ENCODE assay signal across 8 cellular contexts in genomic region chr2:221569342-221570278, GRCh38. TPM values are rescaled to one million over a fixed set of nuclear protein-coding genes. Genes with fewer than 3 reads are reported as not detected.
A peak's percentile ranks its signal among the peaks of the same experiment; 100 is the strongest.
DNase-seq lines count a peak whose midpoint lies in the region; ATAC-seq lines count a peak whose summit lies in the region.

No MANE protein-coding gene starts in this region.

- peaks cover 24% of the 10 kb centered on the region for H3K36me3 Mint-ChIP-seq in T-cell
- H3K36me3 Mint-ChIP-seq in T-helper 2 cell treated with Interferon-gamma antibody and Interleukin-4, amounts not matched to agents 5 μg/mL and 100 μg/mL, for 36 hours (ENCODE audit: low read depth), result peaks cover 2% of the 10 kb centered on the region

- H3K4me3 ChIP-seq in iPS-15b (ENCODE audit: low read depth, low read length) (peak overlapping the region; percentile 79), skeletal muscle satellite cell (ENCODE audit: low read length) (no peak overlapping the region)

- H3K4me2 ChIP-seq in skeletal muscle satellite cell (ENCODE audit: low read length), result peak overlapping the region; percentile 97

- H3K27me3 Mint-ChIP-seq in T-cell, result peaks cover 23 to 28% of the 10 kb centered on the region in 2 donors
- peaks cover 83% of the 10 kb centered on the region for H3K27me3 Mint-ChIP-seq in T-helper 2 cell treated with Interferon-gamma antibody and Interleukin-4, amounts not matched to agents 5 μg/mL and 100 μg/mL, for 36 hours (ENCODE audit: low read depth)

- no peaks in the 10 kb centered on the region for H3K36me3 ChIP-seq in iPS-15b (ENCODE audit: control insufficient read depth, insufficient read depth, low read length)
- no peaks in the 10 kb centered on the region for H3K36me3 ChIP-seq in skeletal muscle satellite cell (ENCODE audit: insufficient read depth, low read length)

- no peak overlapping the region for H3K9ac ChIP-seq in iPS-15b (ENCODE audit: low read depth, low read length)
- no peak overlapping the region for H3K9ac ChIP-seq in skeletal muscle satellite cell (ENCODE audit: low read depth, low read length)

- H3K27me3 ChIP-seq in iPS-15b (ENCODE audit: control insufficient read depth, insufficient read depth, low read length), result peaks cover 29% of the 10 kb centered on the region
- no peaks in the 10 kb centered on the region for H3K27me3 ChIP-seq in skeletal muscle satellite cell (ENCODE audit: control insufficient read depth, insufficient read depth, low read length)

- peak overlapping the region; percentile 88 to 96 (median 92) for H3K4me3 Mint-ChIP-seq in T-cell
- H3K4me3 Mint-ChIP-seq in T-helper 2 cell treated with Interferon-gamma antibody and Interleukin-4, amounts not matched to agents 5 μg/mL and 100 μg/mL, for 36 hours, result no peak overlapping the region

- POLR2A ChIA-PET in T-cell (lab: Charles Lee), result no interaction called here

- no peaks in the 10 kb centered on the region for H3K9me3 Mint-ChIP-seq in T-cell
- H3K9me3 Mint-ChIP-seq in T-helper 2 cell treated with Interferon-gamma antibody and Interleukin-4, amounts not matched to agents 5 μg/mL and 100 μg/mL, for 36 hours, result no peaks in the 10 kb centered on the region

- H3K4me1 Mint-ChIP-seq in T-cell, result peaks cover 51 to 70% (median 57%) of the 10 kb centered on the region in 3 donors
- peaks cover 27% of the 10 kb centered on the region for H3K4me1 Mint-ChIP-seq in T-helper 2 cell treated with Interferon-gamma antibody and Interleukin-4, amounts not matched to agents 5 μg/mL and 100 μg/mL, for 36 hours (ENCODE audit: low read depth)

- H3K4me1 ChIP-seq in iPS-15b (ENCODE audit: control insufficient read depth, insufficient read depth, low read length) (peaks cover 3% of the 10 kb centered on the region), skeletal muscle satellite cell (ENCODE audit: control insufficient read depth, insufficient read depth, low read length) (peaks cover 33% of the 10 kb centered on the region)

- CTCF ChIA-PET in T-cell (lab: Charles Lee), result no interaction called here

- ATAC-seq in T-cell (replicated peaks in 1 of 4), result no peak
- no peak for ATAC-seq in esophagus mucosa

- H3K9me3 ChIP-seq in iPS-15b (ENCODE audit: control insufficient read depth, insufficient read depth, low read length) (no peaks in the 10 kb centered on the region), skeletal muscle satellite cell (replicated peaks; ENCODE audit: low read length) (no peaks in the 10 kb centered on the region)

- H3K27ac Mint-ChIP-seq in T-cell, result no peak overlapping the region
- H3K27ac Mint-ChIP-seq in T-helper 2 cell treated with Interferon-gamma antibody and Interleukin-4, amounts not matched to agents 5 μg/mL and 100 μg/mL, for 36 hours, result no peak overlapping the region

- DNase-seq in NCI-H1694 treated with DMSO at 0.1 percent for 48 hours (lab: John Stamatoyannopoulos, UW) (peak; percentile 23), NCI-H1694 (lab: John Stamatoyannopoulos, UW) (no peak), T-cell (no peak)
- DNase-seq in T-helper 2 cell treated with Interferon-gamma antibody and Interleukin-4, amounts not matched to agents 5 μg/mL and 100 μg/mL, for 36 hours (ENCODE audit: low spot score), result no peak
- DNase-seq in effector CD4-positive, alpha-beta T cell, result no peak

RNA-seq across cellular contexts. Expression of gene EPHA4, which starts 2.5 kb away (rescaled TPM):
- total RNA-seq in T-cell (10 to 100 TPM; 47.2 to 93.9 (median 58.0) TPM), esophagus mucosa (16.9 TPM)
- 16.5 and 21.6 TPM in 2 replicates for total RNA-seq in skeletal muscle satellite cell (2012; rRNA removed)
